In the genomic region with DNA sequence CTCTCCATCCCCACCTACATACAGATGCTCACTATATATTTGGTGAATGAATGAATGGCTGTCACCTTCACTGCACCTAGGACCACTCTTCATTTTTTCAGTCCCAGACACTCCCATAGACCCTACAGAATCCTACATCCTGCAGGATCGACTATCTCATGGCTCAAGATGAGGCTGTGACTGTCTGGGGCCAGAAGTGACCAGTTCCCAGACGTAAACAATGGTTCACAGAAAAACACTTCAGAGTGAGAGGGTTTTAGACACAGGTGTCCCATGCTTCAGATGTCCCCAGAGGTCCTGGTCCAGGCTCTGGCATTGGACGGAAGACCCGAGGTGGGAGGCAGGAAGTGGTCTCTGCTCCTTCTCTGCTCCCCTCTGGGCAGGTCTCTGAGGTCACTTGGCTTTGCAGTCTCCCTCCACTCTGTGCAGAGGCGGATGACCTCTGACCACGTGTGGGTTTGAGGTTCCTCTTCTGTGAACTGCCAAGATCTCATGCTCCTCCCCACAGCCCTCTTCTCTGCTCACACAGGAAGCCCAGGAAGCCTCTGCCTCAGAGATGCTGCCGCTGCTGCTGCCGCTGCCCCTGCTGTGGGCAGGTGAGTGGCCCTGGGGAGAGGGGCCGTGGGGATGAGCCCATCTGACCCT, we compare ENCODE assay signal across 12 cellular contexts. TPM values are rescaled to one million over a fixed set of nuclear protein-coding genes. Genes with fewer than 3 reads are reported as not detected.
DNase-seq lines count a peak whose midpoint lies in the region; ATAC-seq, FAIRE-seq and TF ChIP-seq lines count a peak whose summit lies in the region.
"Had no signal": no experiment of that assay in that cellular context is flagged by ENCODE, and none has a peak within 500 bp of the region (broad histone marks: within the 10 kb centered on the region; RNA-seq: fewer than 3 reads in every experiment).

No MANE protein-coding gene starts in this region.

- DNase-seq in right lobe of liver = peak in 1 of 3 donors; percentile 37
- no peak for DNase-seq in HepG2 (ENCODE audit: low spot score)
- peak; percentile 42 for DNase-seq in activated CD4-positive, alpha-beta memory T cell treated with anti-CD3 and anti-CD28 coated beads for 36 hours
- DNase-seq in left lobe of liver (ENCODE audit: low spot score) = no peak
- no peak for DNase-seq in erythroblast (lab: John Stamatoyannopoulos, UW)
- DNase-seq in NCI-H1105 (lab: John Stamatoyannopoulos, UW) = no peak

- no peaks in the 10 kb centered on the region for H3K36me3 Mint-ChIP-seq in activated CD4-positive, alpha-beta memory T cell treated with anti-CD3 and anti-CD28 coated beads for 36 hours

- intact Hi-C loops in right lobe of liver (cut with DNase I) = no loop called here
- intact Hi-C loops in HepG2 (cut with micrococcal nuclease; ENCODE audit: unreplicated experiment) = no loop called here
- intact Hi-C loops in activated CD4-positive, alpha-beta memory T cell treated with anti-CD3 and anti-CD28 coated beads for 36 hours (cut with micrococcal nuclease) = no loop called here

- TF ChIP-seq CTCF in right lobe of liver (IDR thresholded peaks at IDR 0.05) (no peak), HepG2 (CRISPR knock-in tag; IDR thresholded peaks at IDR 0.05) (no peak)

- BruUV-seq in HepG2 (replicated peaks; lab: Mats Ljungman, UMichigan) = no TSS peak

- H3K4me1 ChIP-seq in right lobe of liver (no peaks in the 10 kb centered on the region), HepG2 (ENCODE audit: insufficient read depth, low read length) (no peaks in the 10 kb centered on the region)

- no peaks in the 10 kb centered on the region for H3K9me3 ChIP-seq in right lobe of liver
- H3K9me3 ChIP-seq in HepG2 (ENCODE audit: low read length) = no peaks in the 10 kb centered on the region

- H3K9ac ChIP-seq in HepG2 (ENCODE audit: insufficient read depth, low read depth, low read length) = no peak overlapping the region

- no peak overlapping the region for H3K4me2 ChIP-seq in HepG2 (ENCODE audit: low read depth, low read length)

- H3K36me3 ChIP-seq in right lobe of liver = no peaks in the 10 kb centered on the region
- no peaks in the 10 kb centered on the region for H3K36me3 ChIP-seq in HepG2 (replicated peaks in 1 of 2; ENCODE audit: control insufficient read depth in 1 of 2, insufficient read depth in 2 of 2, low read length in 2 of 2)

- H3K27ac ChIP-seq in right lobe of liver = no peak overlapping the region
- H3K27ac ChIP-seq in HepG2 (ENCODE audit: extremely low read length, insufficient read depth, low read length) = no peak overlapping the region
- H3K27ac ChIP-seq: C4-2B had no signal

- ATAC-seq in right lobe of liver (peak; percentile 63 to 79 (median 72)), HepG2 (no peak), left lobe of liver (peak; percentile 58), HG03460 (IDR thresholded peaks at IDR 0.05; ENCODE audit: unreplicated experiment) (no peak), HG03045 (IDR thresholded peaks at IDR 0.05; ENCODE audit: unreplicated experiment) (no peak)

- no peak overlapping the region for H3K4me3 Mint-ChIP-seq in activated CD4-positive, alpha-beta memory T cell treated with anti-CD3 and anti-CD28 coated beads for 36 hours

- FAIRE-seq in HepG2 (lab: Jason Lieb, UNC) = no peak

- H3K79me2 ChIP-seq in HepG2 (ENCODE audit: insufficient read depth, low read length) = no peaks in the 10 kb centered on the region

- H3K4me3 ChIP-seq in right lobe of liver (no peak overlapping the region), HepG2 (replicated peaks in 1 of 3; ENCODE audit: insufficient read depth in 1 of 3, low read depth in 2 of 3, low read length in 3 of 3) (no peak overlapping the region)

- 14% methylated on average over 5 of the region's 9 CpGs for WGBS in right lobe of liver (ENCODE audit: insufficient coverage, low coverage, low lambda C conversion rate, missing lambda C conversion rate)
- 8% methylated on average over 5 of the region's 9 CpGs for WGBS in HepG2 (ENCODE audit: low lambda C conversion rate)

- H3K27ac Mint-ChIP-seq in activated CD4-positive, alpha-beta memory T cell treated with anti-CD3 and anti-CD28 coated beads for 36 hours = no peak overlapping the region

- TF ChIP-seq POLR2A in right lobe of liver (IDR thresholded peaks at IDR 0.05) (no peak), HepG2 (IDR thresholded peaks at IDR 0.05; ENCODE audit: insufficient read depth in 1 of 2, low read depth in 2 of 2, low read length in 2 of 2) (no peak), erythroblast (IDR thresholded peaks at IDR 0.05; ENCODE audit: low read length) (no peak)

- CTCF ChIA-PET in HepG2 (lab: Yijun Ruan, JAX; ENCODE audit: low intra/inter-chr PET ratio, low total read pairs) = no interaction called here
- CTCF ChIA-PET in activated CD4-positive, alpha-beta memory T cell treated with anti-CD3 and anti-CD28 coated beads for 36 hours (lab: Charles Lee) = no interaction called here

- TF ChIP-seq EP300 in HepG2 (IDR thresholded peaks at IDR 0.05; ENCODE audit: low read depth in 2 of 2, low read length in 2 of 2) (no peak), HepG2 (CRISPR knock-in tag; IDR thresholded peaks at IDR 0.05; ENCODE audit: borderline replicate concordance) (no peak)

- POLR2A ChIA-PET in HepG2 (lab: Yijun Ruan, JAX) = no interaction called here
- POLR2A ChIA-PET in activated CD4-positive, alpha-beta memory T cell treated with anti-CD3 and anti-CD28 coated beads for 36 hours (lab: Charles Lee) = no interaction called here

- H3K27me3 ChIP-seq in right lobe of liver (no peaks in the 10 kb centered on the region), HepG2 (ENCODE audit: control insufficient read depth in 1 of 2, insufficient read depth in 2 of 2, low read length in 2 of 2) (peaks cover 3 to 22% of the 10 kb centered on the region in 2 experiments; a peak in 3 of 5 replicates)

- peaks cover 11% of the 10 kb centered on the region for H3K27me3 Mint-ChIP-seq in activated CD4-positive, alpha-beta memory T cell treated with anti-CD3 and anti-CD28 coated beads for 36 hours

- H3K4me1 Mint-ChIP-seq in activated CD4-positive, alpha-beta memory T cell treated with anti-CD3 and anti-CD28 coated beads for 36 hours (ENCODE audit: low read depth) = peaks cover 20% of the 10 kb centered on the region

- H4K20me1 ChIP-seq in HepG2 (ENCODE audit: insufficient read depth, low read length) = no peaks in the 10 kb centered on the region

- in situ Hi-C loops in HepG2 (cut with HindIII; ENCODE audit: extremely low pct_ligation_motif_present, low pct_unique_long_range_greater_than_20kb) = no loop called here

- no peak for TF ChIP-seq RAD21 in HepG2 (CRISPR knock-in tag; IDR thresholded peaks at IDR 0.05)

- no peak overlapping the region for H2AFZ ChIP-seq in HepG2 (ENCODE audit: low read length)

- no peaks in the 10 kb centered on the region for H3K9me3 Mint-ChIP-seq in activated CD4-positive, alpha-beta memory T cell treated with anti-CD3 and anti-CD28 coated beads for 36 hours

RNA-seq across cellular contexts. Expression of gene SIGLEC7, which starts 24.9 kb away (rescaled TPM):
- 1 to 10 TPM; 2.4 to 7.3 (median 3.9) TPM for total RNA-seq in right lobe of liver
- not detected in 2 replicates for total RNA-seq in HepG2 (2016; rRNA removed; fragmentation: Illumina TruSeq; extraction: Trizol)
- total RNA-seq in HepG2 (2016; cell fraction: cytosol; rRNA removed; fragmentation: Illumina TruSeq; extraction: Trizol; ENCODE audit: low read depth) = not detected in 2 replicates
- total RNA-seq in HepG2 (2016; cell fraction: insoluble cytoplasmic fraction; rRNA removed; fragmentation: Illumina TruSeq; extraction: Trizol) = not detected in 2 replicates
- total RNA-seq in HepG2 (2016; cell fraction: membrane; rRNA removed; fragmentation: Illumina TruSeq; extraction: Trizol) = not detected in 2 replicates
- not detected in 2 replicates for total RNA-seq in HepG2 (2016; cell fraction: nucleus; rRNA removed; fragmentation: Illumina TruSeq; extraction: Trizol)
- 0.17 TPM in 1 of 2 replicates, not detected in the other for polyA plus RNA-seq in HepG2 (2011; rRNA removed)
- 0.08 TPM in 1 of 2 replicates, not detected in the other for polyA plus RNA-seq in HepG2 (2011; cell fraction: cytosol; rRNA removed)
- not detected in 2 replicates for polyA plus RNA-seq in HepG2 (2011; cell fraction: nucleus; rRNA removed)
- polyA plus RNA-seq in HepG2 (2012) = not detected in 2 replicates
- polyA plus RNA-seq in HepG2 (2016; cell fraction: cytosol; fragmentation: Illumina TruSeq; extraction: Trizol; ENCODE audit: low read depth) = not detected in 2 replicates
- not detected in 2 replicates for polyA plus RNA-seq in HepG2 (2016; cell fraction: insoluble cytoplasmic fraction; fragmentation: Illumina TruSeq; extraction: Trizol; ENCODE audit: low read depth)
- polyA plus RNA-seq in HepG2 (2016; cell fraction: membrane; fragmentation: Illumina TruSeq; extraction: Trizol; ENCODE audit: low read depth) = not detected in 2 replicates
- polyA plus RNA-seq in HepG2 (2016; cell fraction: nucleus; fragmentation: Illumina TruSeq; extraction: Trizol; ENCODE audit: insufficient read depth, low read depth) = not detected in 2 replicates
- polyA minus RNA-seq in HepG2 (2011; rRNA and poly(A)+ RNA removed; ENCODE audit: low replicate concordance) = not detected in 2 replicates
- not detected in 2 replicates for polyA minus RNA-seq in HepG2 (2011; cell fraction: cytosol; rRNA and poly(A)+ RNA removed)
- polyA minus RNA-seq in HepG2 (2011; cell fraction: nucleus; rRNA and poly(A)+ RNA removed) = not detected in 2 replicates
- not detected for total RNA-seq in activated CD4-positive, alpha-beta memory T cell treated with anti-CD3 and anti-CD28 coated beads for 36 hours
- 3.8 TPM for total RNA-seq in left lobe of liver
- total RNA-seq: epithelial cell of proximal tubule, lower leg skin, MCF 10A had no signal

RNA-seq across cellular contexts. Expression of gene SIGLEC9, which starts 42.3 kb away (rescaled TPM):
- total RNA-seq in right lobe of liver (1 to 10 TPM; 3.8 to 7.9 (median 4.1) TPM), HepG2 (2016; rRNA removed; fragmentation: Illumina TruSeq; extraction: Trizol) (not detected in 2 replicates), left lobe of liver (4.8 TPM)
- not detected in 2 replicates for total RNA-seq in HepG2 (2016; cell fraction: cytosol; rRNA removed; fragmentation: Illumina TruSeq; extraction: Trizol; ENCODE audit: low read depth)
- not detected in 2 replicates for total RNA-seq in HepG2 (2016; cell fraction: insoluble cytoplasmic fraction; rRNA removed; fragmentation: Illumina TruSeq; extraction: Trizol)
- total RNA-seq in HepG2 (2016; cell fraction: membrane; rRNA removed; fragmentation: Illumina TruSeq; extraction: Trizol) = not detected in 2 replicates
- total RNA-seq in HepG2 (2016; cell fraction: nucleus; rRNA removed; fragmentation: Illumina TruSeq; extraction: Trizol) = not detected in 2 replicates
- polyA plus RNA-seq in HepG2 (2011; rRNA removed) = not detected in 2 replicates
- not detected in 2 replicates for polyA plus RNA-seq in HepG2 (2011; cell fraction: cytosol; rRNA removed)
- polyA plus RNA-seq in HepG2 (2011; cell fraction: nucleus; rRNA removed) = 0.14 TPM in 1 of 2 replicates, not detected in the other
- not detected in 2 replicates for polyA plus RNA-seq in HepG2 (2012)
- not detected in 2 replicates for polyA plus RNA-seq in HepG2 (2016; cell fraction: cytosol; fragmentation: Illumina TruSeq; extraction: Trizol; ENCODE audit: low read depth)
- not detected in 2 replicates for polyA plus RNA-seq in HepG2 (2016; cell fraction: insoluble cytoplasmic fraction; fragmentation: Illumina TruSeq; extraction: Trizol; ENCODE audit: low read depth)
- not detected in 2 replicates for polyA plus RNA-seq in HepG2 (2016; cell fraction: membrane; fragmentation: Illumina TruSeq; extraction: Trizol; ENCODE audit: low read depth)
- polyA plus RNA-seq in HepG2 (2016; cell fraction: nucleus; fragmentation: Illumina TruSeq; extraction: Trizol; ENCODE audit: insufficient read depth, low read depth) = not detected in 2 replicates
- polyA minus RNA-seq in HepG2 (2011; rRNA and poly(A)+ RNA removed; ENCODE audit: low replicate concordance) = not detected in 2 replicates
- not detected in 2 replicates for polyA minus RNA-seq in HepG2 (2011; cell fraction: cytosol; rRNA and poly(A)+ RNA removed)
- polyA minus RNA-seq in HepG2 (2011; cell fraction: nucleus; rRNA and poly(A)+ RNA removed) = not detected in 2 replicates
- total RNA-seq in activated CD4-positive, alpha-beta memory T cell treated with anti-CD3 and anti-CD28 coated beads for 36 hours = 1 to 10 TPM; 1.3 to 1.4 TPM
- total RNA-seq: epithelial cell of proximal tubule, MCF 10A had no signal

RNA-seq across cellular contexts. Expression of gene CD33, which starts 57.9 kb away (rescaled TPM):
- total RNA-seq in right lobe of liver (1 to 10 TPM; 1.7 to 5.8 (median 3.8) TPM), HepG2 (2016; rRNA removed; fragmentation: Illumina TruSeq; extraction: Trizol) (0.29 TPM in 1 of 2 replicates, not detected in the other), left lobe of liver (3.4 TPM)
- not detected in 2 replicates for total RNA-seq in HepG2 (2016; cell fraction: cytosol; rRNA removed; fragmentation: Illumina TruSeq; extraction: Trizol; ENCODE audit: low read depth)
- not detected in 2 replicates for total RNA-seq in HepG2 (2016; cell fraction: insoluble cytoplasmic fraction; rRNA removed; fragmentation: Illumina TruSeq; extraction: Trizol)
- total RNA-seq in HepG2 (2016; cell fraction: membrane; rRNA removed; fragmentation: Illumina TruSeq; extraction: Trizol) = not detected in 2 replicates
- not detected in 2 replicates for total RNA-seq in HepG2 (2016; cell fraction: nucleus; rRNA removed; fragmentation: Illumina TruSeq; extraction: Trizol)
- polyA plus RNA-seq in HepG2 (2011; rRNA removed) = 0.07 TPM in 1 of 2 replicates, not detected in the other
- 0.09 TPM in 1 of 2 replicates, not detected in the other for polyA plus RNA-seq in HepG2 (2011; cell fraction: cytosol; rRNA removed)
- not detected in 2 replicates for polyA plus RNA-seq in HepG2 (2011; cell fraction: nucleus; rRNA removed)
- not detected in 2 replicates for polyA plus RNA-seq in HepG2 (2012)
- polyA plus RNA-seq in HepG2 (2016; cell fraction: cytosol; fragmentation: Illumina TruSeq; extraction: Trizol; ENCODE audit: low read depth) = not detected in 2 replicates
- polyA plus RNA-seq in HepG2 (2016; cell fraction: insoluble cytoplasmic fraction; fragmentation: Illumina TruSeq; extraction: Trizol; ENCODE audit: low read depth) = not detected in 2 replicates
- not detected in 2 replicates for polyA plus RNA-seq in HepG2 (2016; cell fraction: membrane; fragmentation: Illumina TruSeq; extraction: Trizol; ENCODE audit: low read depth)
- polyA plus RNA-seq in HepG2 (2016; cell fraction: nucleus; fragmentation: Illumina TruSeq; extraction: Trizol; ENCODE audit: insufficient read depth, low read depth) = not detected in 2 replicates
- polyA minus RNA-seq in HepG2 (2011; rRNA and poly(A)+ RNA removed; ENCODE audit: low replicate concordance) = 0.44 and 13.3 TPM in 2 replicates
- polyA minus RNA-seq in HepG2 (2011; cell fraction: cytosol; rRNA and poly(A)+ RNA removed) = not detected in 2 replicates
- not detected in 2 replicates for polyA minus RNA-seq in HepG2 (2011; cell fraction: nucleus; rRNA and poly(A)+ RNA removed)
- under 1 TPM; 0.43 to 0.65 TPM for total RNA-seq in activated CD4-positive, alpha-beta memory T cell treated with anti-CD3 and anti-CD28 coated beads for 36 hours
- total RNA-seq: epithelial cell of proximal tubule had no signal

RNA-seq across cellular contexts. Expression of gene CTU1, which starts 58.8 kb away (rescaled TPM):
- total RNA-seq in right lobe of liver (1 to 10 TPM; 3.3 to 6.4 (median 3.9) TPM), HepG2 (2016; rRNA removed; fragmentation: Illumina TruSeq; extraction: Trizol) (1.9 and 2.9 TPM in 2 replicates), left lobe of liver (4.4 TPM)
- 0.71 and 1.1 TPM in 2 replicates for total RNA-seq in HepG2 (2016; cell fraction: cytosol; rRNA removed; fragmentation: Illumina TruSeq; extraction: Trizol; ENCODE audit: low read depth)
- total RNA-seq in HepG2 (2016; cell fraction: insoluble cytoplasmic fraction; rRNA removed; fragmentation: Illumina TruSeq; extraction: Trizol) = 1.9 and 2.5 TPM in 2 replicates
- 0.90 and 1.3 TPM in 2 replicates for total RNA-seq in HepG2 (2016; cell fraction: membrane; rRNA removed; fragmentation: Illumina TruSeq; extraction: Trizol)
- 1.1 and 1.2 TPM in 2 replicates for total RNA-seq in HepG2 (2016; cell fraction: nucleus; rRNA removed; fragmentation: Illumina TruSeq; extraction: Trizol)
- polyA plus RNA-seq in HepG2 (2011; rRNA removed) = 1.9 and 2.5 TPM in 2 replicates
- polyA plus RNA-seq in HepG2 (2011; cell fraction: cytosol; rRNA removed) = 2.2 and 4.4 TPM in 2 replicates
- polyA plus RNA-seq in HepG2 (2011; cell fraction: nucleus; rRNA removed) = 3.9 and 5.1 TPM in 2 replicates
- polyA plus RNA-seq in HepG2 (2012) = 1.4 and 1.7 TPM in 2 replicates
- polyA plus RNA-seq in HepG2 (2016; cell fraction: cytosol; fragmentation: Illumina TruSeq; extraction: Trizol; ENCODE audit: low read depth) = 0.35 and 0.53 TPM in 2 replicates
- polyA plus RNA-seq in HepG2 (2016; cell fraction: insoluble cytoplasmic fraction; fragmentation: Illumina TruSeq; extraction: Trizol; ENCODE audit: low read depth) = 1.9 and 2.1 TPM in 2 replicates
- polyA plus RNA-seq in HepG2 (2016; cell fraction: membrane; fragmentation: Illumina TruSeq; extraction: Trizol; ENCODE audit: low read depth) = 0.50 and 0.55 TPM in 2 replicates
- 1.6 and 2.2 TPM in 2 replicates for polyA plus RNA-seq in HepG2 (2016; cell fraction: nucleus; fragmentation: Illumina TruSeq; extraction: Trizol; ENCODE audit: insufficient read depth, low read depth)
- polyA minus RNA-seq in HepG2 (2011; rRNA and poly(A)+ RNA removed; ENCODE audit: low replicate concordance) = 3.8 and 8.1 TPM in 2 replicates
- polyA minus RNA-seq in HepG2 (2011; cell fraction: cytosol; rRNA and poly(A)+ RNA removed) = 3.1 and 3.4 TPM in 2 replicates
- 2.7 and 3.6 TPM in 2 replicates for polyA minus RNA-seq in HepG2 (2011; cell fraction: nucleus; rRNA and poly(A)+ RNA removed)
- 1 to 10 TPM; 8.8 to 9.8 TPM for total RNA-seq in activated CD4-positive, alpha-beta memory T cell treated with anti-CD3 and anti-CD28 coated beads for 36 hours

Comparison
In these comparisons a context has a peak if more than half of its experiments do, and no peak if none do; other contexts are left out.
1. ATAC-seq: peak in right lobe of liver (4 of 4) and left lobe of liver (single experiment); none in HepG2 (single experiment), HG03460 (single experiment) and HG03045 (single experiment).